In genomic region chr15:25733856-25734679, GRCh38 we compare ENCODE assay signal across 1 cellular context.
TF ChIP-seq lines count a peak whose summit lies in the region.

No MANE protein-coding gene starts in this region.

TF ChIP-seq in GM23338, 12 proteins besides CTCF, POLR2A, EP300 and RAD21 (continued from another document):
- TF ChIP-seq JUNB (IDR thresholded peaks at IDR 0.05; ENCODE audit: unreplicated experiment) (no peak), STAT1 (IDR thresholded peaks at IDR 0.05; ENCODE audit: unreplicated experiment) (no peak), ETS1 (IDR thresholded peaks at IDR 0.05) (no peak), EZH2 (IDR thresholded peaks at IDR 0.05; ENCODE audit: low read depth, unreplicated experiment) (no peak), ZNF331 (CRISPR knock-in tag; IDR thresholded peaks at IDR 0.05; ENCODE audit: low read depth) (no peak), POLR2AphosphoS5 (IDR thresholded peaks at IDR 0.05; ENCODE audit: low read depth) (no peak)
- TF ChIP-seq, protein P1, sequence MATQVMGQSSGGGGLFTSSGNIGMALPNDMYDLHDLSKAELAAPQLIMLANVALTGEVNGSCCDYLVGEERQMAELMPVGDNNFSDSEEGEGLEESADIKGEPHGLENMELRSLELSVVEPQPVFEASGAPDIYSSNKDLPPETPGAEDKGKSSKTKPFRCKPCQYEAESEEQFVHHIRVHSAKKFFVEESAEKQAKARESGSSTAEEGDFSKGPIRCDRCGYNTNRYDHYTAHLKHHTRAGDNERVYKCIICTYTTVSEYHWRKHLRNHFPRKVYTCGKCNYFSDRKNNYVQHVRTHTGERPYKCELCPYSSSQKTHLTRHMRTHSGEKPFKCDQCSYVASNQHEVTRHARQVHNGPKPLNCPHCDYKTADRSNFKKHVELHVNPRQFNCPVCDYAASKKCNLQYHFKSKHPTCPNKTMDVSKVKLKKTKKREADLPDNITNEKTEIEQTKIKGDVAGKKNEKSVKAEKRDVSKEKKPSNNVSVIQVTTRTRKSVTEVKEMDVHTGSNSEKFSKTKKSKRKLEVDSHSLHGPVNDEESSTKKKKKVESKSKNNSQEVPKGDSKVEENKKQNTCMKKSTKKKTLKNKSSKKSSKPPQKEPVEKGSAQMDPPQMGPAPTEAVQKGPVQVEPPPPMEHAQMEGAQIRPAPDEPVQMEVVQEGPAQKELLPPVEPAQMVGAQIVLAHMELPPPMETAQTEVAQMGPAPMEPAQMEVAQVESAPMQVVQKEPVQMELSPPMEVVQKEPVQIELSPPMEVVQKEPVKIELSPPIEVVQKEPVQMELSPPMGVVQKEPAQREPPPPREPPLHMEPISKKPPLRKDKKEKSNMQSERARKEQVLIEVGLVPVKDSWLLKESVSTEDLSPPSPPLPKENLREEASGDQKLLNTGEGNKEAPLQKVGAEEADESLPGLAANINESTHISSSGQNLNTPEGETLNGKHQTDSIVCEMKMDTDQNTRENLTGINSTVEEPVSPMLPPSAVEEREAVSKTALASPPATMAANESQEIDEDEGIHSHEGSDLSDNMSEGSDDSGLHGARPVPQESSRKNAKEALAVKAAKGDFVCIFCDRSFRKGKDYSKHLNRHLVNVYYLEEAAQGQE (IDR thresholded peaks at IDR 0.05; ENCODE audit: unreplicated experiment): no peak
